Comparison of ENCODE assay signal across 2 cellular contexts in genomic region chr9:4544714-4545113, GRCh38. TPM values are rescaled to one million over a fixed set of nuclear protein-coding genes. Genes with fewer than 3 reads are reported as not detected.
"Had no signal": no experiment of that assay in that cellular context is flagged by ENCODE, and none has a peak within 500 bp of the region (broad histone marks: within the 10 kb centered on the region; RNA-seq: fewer than 3 reads in every experiment).

No MANE protein-coding gene starts in this region.

RNA-seq across cellular contexts. Expression of gene SLC1A1, which starts 54.4 kb away (rescaled TPM):
- total RNA-seq: natural killer cell, skeletal muscle tissue had no signal
